In genomic region chr4:22356996-22357596, GRCh38 we compare ENCODE assay signal across 1 cellular context.
TF ChIP-seq lines count a peak whose summit lies in the region.

No MANE protein-coding gene starts in this region.

TF ChIP-seq in GM23338, 12 proteins besides CTCF, POLR2A, EP300 and RAD21 (continued from another document):
- TF ChIP-seq ZNF462 (CRISPR knock-in tag; IDR thresholded peaks at IDR 0.05): no peak
- TF ChIP-seq EZH2phosphoT487 (IDR thresholded peaks at IDR 0.05; ENCODE audit: unreplicated experiment): no peak
- TF ChIP-seq NANOG (IDR thresholded peaks at IDR 0.05; ENCODE audit: borderline replicate concordance): no peak
- no peak for TF ChIP-seq JUNB (IDR thresholded peaks at IDR 0.05; ENCODE audit: unreplicated experiment)
- no peak for TF ChIP-seq POLR2AphosphoS5 (IDR thresholded peaks at IDR 0.05; ENCODE audit: low read depth)
- TF ChIP-seq ETS1 (IDR thresholded peaks at IDR 0.05): no peak
- no peak for TF ChIP-seq CREB1 (CRISPR knock-in tag; IDR thresholded peaks at IDR 0.05; ENCODE audit: low read depth)
- TF ChIP-seq REST (IDR thresholded peaks at IDR 0.05; ENCODE audit: unreplicated experiment): no peak
TF ChIP-seq in GM23338: peak in this region for 0.
